In genomic region chr7:137245890-137246289, GRCh38 we compare ENCODE assay signal across 24 cellular contexts.
"Had no signal": no experiment of that assay in that cellular context is flagged by ENCODE, and none has a peak within 500 bp of the region (broad histone marks: within the 10 kb centered on the region; RNA-seq: fewer than 3 reads in every experiment).

No MANE protein-coding gene starts in this region.

- DNase-seq: activated CD4-positive, alpha-beta T cell treated with anti-CD3 and anti-CD28 coated beads for 36 hours; activated CD4-positive, alpha-beta T cell treated with anti-CD3 and anti-CD28 coated beads, Interleukin-2, amount 50 U/mL, for 48 hours; activated gamma-delta T cell treated with Interleukin-2 at 50 U/mL for 16 hours; adrenal gland; body of pancreas; cortex of kidney; foreskin keratinocyte; head of caudate nucleus; kidney; left ventricle myocardium superior; mucosa of descending colon; naive B cell; small intestine; stimulated activated CD4-positive, alpha-beta T cell treated with anti-CD3 and anti-CD28 coated beads, Interleukin-4, amount 100 ng/mL, for 24 hours; thyroid gland had no signal

- H3K36me3 Mint-ChIP-seq: activated naive CD4-positive, alpha-beta T cell treated with anti-CD3 and anti-CD28 coated beads, Interleukin-2, amount 50 U/mL, for 72 hours; memory B cell; naive B cell; stimulated activated effector memory CD8-positive, alpha-beta T cell treated with anti-CD3 and anti-CD28 coated beads, Interleukin-12 subunit alpha, Interleukin-12 subunit beta, amount 100 ng/mL, for 72 hours; WTC11 had no signal

- H3K27me3 Mint-ChIP-seq: activated CD4-positive, alpha-beta T cell treated with anti-CD3 and anti-CD28 coated beads for 36 hours; central memory CD8-positive, alpha-beta T cell; memory B cell; naive B cell; progenitor cell of endocrine pancreas had no signal

- H3K36me3 ChIP-seq: adrenal gland, right atrium auricular region, thyroid gland had no signal

- H3K4me1 ChIP-seq: adrenal gland, body of pancreas, foreskin keratinocyte, right atrium auricular region, thyroid gland had no signal

- H3K27me3 ChIP-seq: adrenal gland, body of pancreas, foreskin keratinocyte, right atrium auricular region, thyroid gland had no signal

- H3K27ac ChIP-seq: adrenal gland, body of pancreas, foreskin keratinocyte, right atrium auricular region, thyroid gland had no signal

- H3K9me3 ChIP-seq: adrenal gland, body of pancreas, mucosa of descending colon, right atrium auricular region, thyroid gland had no signal

- H3K4me1 Mint-ChIP-seq: activated CD4-positive, alpha-beta T cell treated with anti-CD3 and anti-CD28 coated beads for 36 hours; central memory CD8-positive, alpha-beta T cell; memory B cell; naive B cell; stimulated activated effector memory CD8-positive, alpha-beta T cell treated with anti-CD3 and anti-CD28 coated beads, Interleukin-12 subunit alpha, Interleukin-12 subunit beta, amount 100 ng/mL, for 72 hours had no signal

- H3K9me3 Mint-ChIP-seq: neural crest cell; T-helper 2 cell treated with Interferon-gamma antibody and Interleukin-4, amounts not matched to agents 5 μg/mL and 100 μg/mL, for 36 hours; WTC11 had no signal

- H3K4me3 Mint-ChIP-seq: activated CD4-positive, alpha-beta T cell treated with anti-CD3 and anti-CD28 coated beads for 36 hours; central memory CD8-positive, alpha-beta T cell; memory B cell; naive B cell; neural crest cell; stimulated activated effector memory CD8-positive, alpha-beta T cell treated with anti-CD3 and anti-CD28 coated beads, Interleukin-12 subunit alpha, Interleukin-12 subunit beta, amount 100 ng/mL, for 72 hours; T-helper 2 cell treated with Interferon-gamma antibody and Interleukin-4, amounts not matched to agents 5 μg/mL and 100 μg/mL, for 36 hours; WTC11 had no signal

- H3K4me3 ChIP-seq: adrenal gland, body of pancreas, mucosa of descending colon, right atrium auricular region, thyroid gland had no signal

- H3K27ac Mint-ChIP-seq: activated CD4-positive, alpha-beta T cell treated with anti-CD3 and anti-CD28 coated beads for 36 hours; activated naive CD4-positive, alpha-beta T cell treated with anti-CD3 and anti-CD28 coated beads, Interleukin-2, amount 50 U/mL, for 72 hours; memory B cell; naive B cell; progenitor cell of endocrine pancreas; stimulated activated effector memory CD8-positive, alpha-beta T cell treated with anti-CD3 and anti-CD28 coated beads, Interleukin-12 subunit alpha, Interleukin-12 subunit beta, amount 100 ng/mL, for 72 hours; T-helper 2 cell treated with Interferon-gamma antibody and Interleukin-4, amounts not matched to agents 5 μg/mL and 100 μg/mL, for 36 hours; WTC11 had no signal

- ATAC-seq: activated CD4-positive, alpha-beta T cell treated with anti-CD3 and anti-CD28 coated beads for 36 hours; activated naive CD4-positive, alpha-beta T cell treated with anti-CD3 and anti-CD28 coated beads, Interleukin-2, amount 50 U/mL, for 72 hours; body of pancreas; foreskin keratinocyte; left ventricle myocardium superior; mucosa of descending colon; stimulated activated effector memory CD8-positive, alpha-beta T cell treated with anti-CD3 and anti-CD28 coated beads, Interleukin-12 subunit alpha, Interleukin-12 subunit beta, amount 100 ng/mL, for 72 hours; WTC11 had no signal
